24 cellular contexts compared by ENCODE assay signal in genomic region chr7:12747687-12748306, GRCh38.
A peak's percentile ranks its signal among the peaks of the same experiment; 100 is the strongest.
DNase-seq lines count a peak whose midpoint lies in the region; ATAC-seq, FAIRE-seq and TF ChIP-seq lines count a peak whose summit lies in the region.
"Had no signal": no experiment of that assay in that cellular context is flagged by ENCODE, and none has a peak within 500 bp of the region (broad histone marks: within the 10 kb centered on the region; RNA-seq: fewer than 3 reads in every experiment).

No MANE protein-coding gene starts in this region.

- POLR2A ChIA-PET in A549 (lab: Yijun Ruan, JAX): no interaction called here

- DNase-seq in A549 (ENCODE audit: low read depth in 1 of 2, low spot score in 1 of 2) (no peak), H54 (ENCODE audit: insufficient read length, low spot score) (no peak), RKO (ENCODE audit: low spot score) (peak; percentile 79), epithelial cell of esophagus (ENCODE audit: low read depth) (peak; percentile 72), NCI-H510A (lab: John Stamatoyannopoulos, UW) (no peak), stomach (no peak), NCI-H2227 treated with DMSO at 0.1 percent for 48 hours (lab: John Stamatoyannopoulos, UW) (no peak)
- no peak for DNase-seq in activated T-cell treated with anti-CD3 and anti-CD28 coated beads, Interleukin-2, amount 50 U/mL, for 48 hours
- DNase-seq: activated CD4-positive, alpha-beta T cell treated with anti-CD3 and anti-CD28 coated beads, Interleukin-2, amount 10 ng/mL, durations not matched to agents 7 days and 5 days; activated naive CD4-positive, alpha-beta T cell; activated T-cell treated with anti-CD3 and anti-CD28 coated beads, Interleukin-2, amount 50 U/mL, for 4 hours; COR-L47; DMS53; GDM1; head of caudate nucleus; NCI-H2029; NCI-H774; ovary; thyroid gland had no signal

- no peak for ATAC-seq in A549
- ATAC-seq: activated T-cell treated with anti-CD3 and anti-CD28 coated beads, Interleukin-2, amount 50 U/mL, for 4 hours; Right ventricle myocardium inferior had no signal

- TF ChIP-seq EP300 in A549 (IDR thresholded peaks at IDR 0.05) (no peak), stomach (IDR thresholded peaks at IDR 0.05) (no peak)

- H3K27ac ChIP-seq in A549 (no peak overlapping the region), stomach (no peak overlapping the region)
- H3K27ac ChIP-seq: BLaER1, ovary, skin epidermis, thyroid gland had no signal

- no peaks in the 10 kb centered on the region for H3K36me3 ChIP-seq in stomach
- H3K36me3 ChIP-seq: BLaER1, ovary, thyroid gland had no signal

- CTCF ChIA-PET in A549 (lab: Yijun Ruan, JAX): interaction anchor here (0.9 kb wide), 1 partner anchor 61 kb away, joined by 3 read pairs; the partner anchor contains the start of gene ARL4A

- TF ChIP-seq CTCF in A549 (IDR thresholded peaks at IDR 0.05) (no peak), epithelial cell of esophagus (IDR thresholded peaks at IDR 0.05; ENCODE audit: insufficient read depth, low read depth, low read length, missing control alignments) (no peak), stomach (IDR thresholded peaks at IDR 0.05) (no peak)

- H3K9me3 ChIP-seq in A549: no peaks in the 10 kb centered on the region
- no peaks in the 10 kb centered on the region for H3K9me3 ChIP-seq in stomach
- H3K9me3 ChIP-seq: BLaER1, ovary, thyroid gland had no signal

- intact Hi-C loops in stomach (cut with DNase I; ENCODE audit: low total_unique reads): no loop called here

- TF ChIP-seq POLR2A in A549 (IDR thresholded peaks at IDR 0.05; ENCODE audit: low read length) (no peak), H54 (IDR thresholded peaks at IDR 0.05; ENCODE audit: low read depth, low read length) (no peak), stomach (IDR thresholded peaks at IDR 0.05) (no peak)

- peaks cover 8% of the 10 kb centered on the region; the same call in 2 of the 3 replicates for H3K4me1 ChIP-seq in A549
- H3K4me1 ChIP-seq in stomach: no peaks in the 10 kb centered on the region
- H3K4me1 ChIP-seq: BLaER1, thyroid gland had no signal

- H3K27me3 ChIP-seq in stomach: no peaks in the 10 kb centered on the region
- H3K27me3 ChIP-seq: BLaER1, ovary, thyroid gland had no signal

- WGBS in A549 (ENCODE audit: missing lambda C conversion rate): 80% methylated on average over 10 of the region's 10 CpGs
- WGBS in stomach, 5 donors: 91 to 96% (median 95%) methylated on average over 10 of the region's 10 CpGs

- no peak overlapping the region for H3K4me3 ChIP-seq in A549
- no peak overlapping the region for H3K4me3 ChIP-seq in epithelial cell of esophagus (ENCODE audit: low read length)
- no peak overlapping the region for H3K4me3 ChIP-seq in stomach
- H3K4me3 ChIP-seq: BLaER1, lung, ovary, skin epidermis, thyroid gland had no signal

- FAIRE-seq in A549 (lab: Jason Lieb, UNC) (no peak), H54 (lab: Jason Lieb, UNC) (peak; percentile 94)
- FAIRE-seq: GM19239 had no signal

- no peak overlapping the region for H3K4me2 ChIP-seq in A549
- H3K4me2 ChIP-seq: BLaER1 had no signal

- no peak for TF ChIP-seq RAD21 in A549 (conservative IDR thresholded peaks at IDR 0.05 in 1 of 2, IDR thresholded peaks at IDR 0.05 in 1 of 2)

TF ChIP-seq in A549, 52 proteins besides CTCF, POLR2A, EP300 and RAD21:
- TF ChIP-seq CEBPB (IDR thresholded peaks at IDR 0.05) (peak; percentile 60 to 80; a peak in 3 of 4 replicates), CBX8 (IDR thresholded peaks at IDR 0.05) (no peak)

Comparison
In these comparisons a context has a peak if more than half of its experiments do, and no peak if none do; other contexts are left out.
1. DNase-seq: peak in RKO (single experiment) and epithelial cell of esophagus (single experiment); none in A549 (0 of 2), H54 (single experiment), activated T-cell treated with anti-CD3 and anti-CD28 coated beads, Interleukin-2, amount 50 U/mL, for 48 hours (0 of 2), NCI-H510A (single experiment), stomach (single experiment) and NCI-H2227 treated with DMSO at 0.1 percent for 48 hours (single experiment).